8 cellular contexts compared by ENCODE assay signal in the genomic region with DNA sequence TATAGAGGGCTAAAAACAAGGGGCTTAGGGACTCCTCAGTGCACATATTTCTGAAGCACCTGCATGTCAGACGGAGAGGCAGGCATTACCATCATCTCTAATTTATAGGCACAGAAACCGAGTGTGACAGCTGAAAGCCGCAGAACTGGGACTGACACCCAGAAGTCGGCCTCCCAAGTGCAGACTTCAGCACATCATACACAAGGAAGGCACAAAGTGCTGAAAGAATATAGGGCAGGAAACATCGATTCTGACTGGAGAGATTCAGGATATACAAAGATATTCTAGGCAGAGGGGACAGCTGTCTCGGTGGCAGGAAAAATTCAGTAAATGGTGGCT. TPM values are rescaled to one million over a fixed set of nuclear protein-coding genes. Genes with fewer than 3 reads are reported as not detected.
A peak's percentile ranks its signal among the peaks of the same experiment; 100 is the strongest.
DNase-seq lines count a peak whose midpoint lies in the region; ATAC-seq, FAIRE-seq and TF ChIP-seq lines count a peak whose summit lies in the region.

No MANE protein-coding gene starts in this region.

- no peaks in the 10 kb centered on the region for H3K9me3 Mint-ChIP-seq in CD4-positive, alpha-beta T cell
- H3K9me3 Mint-ChIP-seq in central memory CD8-positive, alpha-beta T cell: no peaks in the 10 kb centered on the region
- H3K9me3 Mint-ChIP-seq in neural crest cell: no peaks in the 10 kb centered on the region

- H3K36me3 ChIP-seq in MM.1S (replicated peaks; ENCODE audit: insufficient read depth, low read length) (peaks cover 5% of the 10 kb centered on the region; the same call in 1 of the 2 replicates), kidney (ENCODE audit: control insufficient read depth in 1 of 2, insufficient read depth in 2 of 2, low read length in 2 of 2) (peaks cover 5 to 8% of the 10 kb centered on the region in 2 donors)

- H2AFZ ChIP-seq in MM.1S (ENCODE audit: low read length): 0 out of 2 replicates have a peak overlapping the region, but pooled peaks have one; percentile 2

- peak overlapping the region; percentile 93 for H3K4me3 Mint-ChIP-seq in CD4-positive, alpha-beta T cell
- peak overlapping the region; percentile 90 for H3K4me3 Mint-ChIP-seq in central memory CD8-positive, alpha-beta T cell
- peak overlapping the region; percentile 90 for H3K4me3 Mint-ChIP-seq in neural crest cell

- POLR2A ChIA-PET in CD4-positive, alpha-beta T cell (lab: Charles Lee): interaction anchor here (0.8 to 3.7 kb wide), 2 partner anchors 11 to 814 kb away, joined by 3 to 59 read pairs; a partner anchor contains a TSS

- H3K27ac ChIP-seq in CD4-positive, alpha-beta T cell (ENCODE audit: low read depth, low read length): no peak overlapping the region
- H3K27ac ChIP-seq in MM.1S (ENCODE audit: low read length) (peak overlapping the region; percentile 86; the same call in 1 of the 2 replicates), kidney (ENCODE audit: low read depth in 2 of 2, low read length in 2 of 2) (peak overlapping the region in 1 of 2 donors; percentile 95)

- H3K27me3 Mint-ChIP-seq in CD4-positive, alpha-beta T cell: no peaks in the 10 kb centered on the region
- no peaks in the 10 kb centered on the region for H3K27me3 Mint-ChIP-seq in central memory CD8-positive, alpha-beta T cell
- no peaks in the 10 kb centered on the region for H3K27me3 Mint-ChIP-seq in neural crest cell (ENCODE audit: low read depth)

- TF ChIP-seq CTCF in CD4-positive, alpha-beta T cell (IDR thresholded peaks at IDR 0.05): no peak
- no peak for TF ChIP-seq CTCF in MM.1S (IDR thresholded peaks at IDR 0.05; ENCODE audit: low read length)
- no peak for TF ChIP-seq CTCF in neural crest cell (conservative IDR thresholded peaks at IDR 0.05)
- no peak for TF ChIP-seq CTCF in kidney (IDR thresholded peaks at IDR 0.05; ENCODE audit: borderline replicate concordance, extremely low read depth, insufficient read depth)

- H3K4me2 ChIP-seq in MM.1S (ENCODE audit: low read depth, low read length): peak overlapping the region; percentile 59

- CTCF ChIA-PET in CD4-positive, alpha-beta T cell (lab: Charles Lee): interaction anchor here (0.7 to 3.0 kb wide), 9 partner anchors 10 to 177 kb away, joined by 3 to 75 read pairs (median 6); a partner anchor contains a TSS

- peaks cover 28% of the 10 kb centered on the region for H3K4me1 ChIP-seq in MM.1S (ENCODE audit: low read length)
- no peaks in the 10 kb centered on the region for H3K4me1 ChIP-seq in kidney (ENCODE audit: control insufficient read depth in 1 of 2, insufficient read depth in 1 of 2, low read depth in 1 of 2, low read length in 2 of 2)

- no peak for DNase-seq in CD4-positive, alpha-beta T cell
- DNase-seq in MM.1S: peak; percentile 36
- DNase-seq in central memory CD8-positive, alpha-beta T cell (ENCODE audit: low spot score in 2 of 2): no peak
- no peak for DNase-seq in neural crest cell (ENCODE audit: low read depth, low spot score)
- no peak for DNase-seq in kidney
- no peak for DNase-seq in NCI-H446 treated with DMSO at 0.1 percent for 48 hours (lab: John Stamatoyannopoulos, UW)
- DNase-seq in NCI-H1436 (lab: John Stamatoyannopoulos, UW): no peak
- no peak for DNase-seq in SW 1271 (lab: John Stamatoyannopoulos, UW)

- ATAC-seq in CD4-positive, alpha-beta T cell (ENCODE audit: poor library complexity): no peak
- ATAC-seq in central memory CD8-positive, alpha-beta T cell (replicated peaks; ENCODE audit: extremely low read depth, poor library complexity, severe bottlenecking): no peak

- H3K4me3 ChIP-seq in MM.1S (ENCODE audit: low read length): peak overlapping the region; percentile 9; the same call in 1 of the 2 replicates
- H3K4me3 ChIP-seq in kidney (ENCODE audit: low read length in 2 of 2): no peak overlapping the region

- intact Hi-C loops in CD4-positive, alpha-beta T cell (cut with DNase I, micrococcal nuclease): loop anchor here (1.0 to 10.0 kb wide), 6 partner anchors 11 to 724 kb away; a partner anchor contains a TSS
- intact Hi-C loops in kidney (cut with DNase I): loop anchor here (10.0 kb wide), 1 partner anchor 164 kb away; no protein-coding TSS in a partner anchor

- no peaks in the 10 kb centered on the region for H3K27me3 ChIP-seq in CD4-positive, alpha-beta T cell (ENCODE audit: control insufficient read depth, insufficient read depth, low read length)
- no peaks in the 10 kb centered on the region for H3K27me3 ChIP-seq in MM.1S (replicated peaks; ENCODE audit: insufficient read depth, low read length)

- H3K27ac Mint-ChIP-seq in CD4-positive, alpha-beta T cell: peak overlapping the region; percentile 82
- H3K27ac Mint-ChIP-seq in central memory CD8-positive, alpha-beta T cell (ENCODE audit: low read depth): peak overlapping the region; percentile 95
- H3K27ac Mint-ChIP-seq in neural crest cell (ENCODE audit: unreplicated experiment): peak overlapping the region; percentile 65

- no peak for FAIRE-seq in kidney (lab: Jason Lieb, UNC)

- H3K4me1 Mint-ChIP-seq in CD4-positive, alpha-beta T cell (ENCODE audit: low read depth): peaks cover 28% of the 10 kb centered on the region
- peaks cover 23% of the 10 kb centered on the region for H3K4me1 Mint-ChIP-seq in central memory CD8-positive, alpha-beta T cell
- H3K4me1 Mint-ChIP-seq in neural crest cell: peaks cover 28% of the 10 kb centered on the region

- H3K9me2 ChIP-seq in MM.1S (replicated peaks; ENCODE audit: insufficient read depth, low read length): no peaks in the 10 kb centered on the region

- peak overlapping the region; percentile 24; the same call in 1 of the 2 replicates for H3K9ac ChIP-seq in MM.1S (ENCODE audit: low read length)
- no peak overlapping the region for H3K9ac ChIP-seq in kidney (ENCODE audit: low read length in 2 of 2)

- H3K79me2 ChIP-seq in MM.1S (ENCODE audit: low read length): peaks cover 49% of the 10 kb centered on the region

- peaks cover 51% of the 10 kb centered on the region for H3K36me3 Mint-ChIP-seq in CD4-positive, alpha-beta T cell (ENCODE audit: low read depth)
- H3K36me3 Mint-ChIP-seq in central memory CD8-positive, alpha-beta T cell (ENCODE audit: insufficient read depth): peaks cover 43% of the 10 kb centered on the region
- H3K36me3 Mint-ChIP-seq in neural crest cell (ENCODE audit: low read depth): peaks cover 3% of the 10 kb centered on the region

- H3K9me3 ChIP-seq in CD4-positive, alpha-beta T cell (ENCODE audit: control insufficient read depth, low read length): no peaks in the 10 kb centered on the region
- H3K9me3 ChIP-seq in MM.1S (replicated peaks; ENCODE audit: insufficient read depth, low read length): no peaks in the 10 kb centered on the region
- H3K9me3 ChIP-seq in kidney (ENCODE audit: control insufficient read depth in 1 of 2, low read length in 2 of 2): no peaks in the 10 kb centered on the region

- H4K20me1 ChIP-seq in MM.1S (ENCODE audit: insufficient read depth, low read length): no peaks in the 10 kb centered on the region

- H3F3A ChIP-seq in MM.1S (ENCODE audit: insufficient read depth, low read length): peaks cover 25% of the 10 kb centered on the region

RNA-seq across cellular contexts. Expression of a gene that starts 11.2 kb away (rescaled TPM):
- total RNA-seq in CD4-positive, alpha-beta T cell: 10 to 100 TPM; 25.0 to 26.1 TPM
- total RNA-seq in neural crest cell (86.5 and 89.7 TPM in 2 replicates), kidney (50.8 TPM)
- polyA plus RNA-seq in kidney (ENCODE audit: insufficient read depth, low read depth, low replicate concordance): 40.0 TPM

RNA-seq across cellular contexts. Expression of a gene that starts 11.4 kb away (rescaled TPM):
- 1 to 10 TPM; 2.9 to 3.3 TPM for total RNA-seq in CD4-positive, alpha-beta T cell
- total RNA-seq in neural crest cell (13.6 and 15.6 TPM in 2 replicates), kidney (9.8 TPM)
- 7.2 TPM for polyA plus RNA-seq in kidney (ENCODE audit: insufficient read depth, low read depth, low replicate concordance)
